28 cellular contexts compared by ENCODE assay signal in genomic region chr15:82064824-82065223, GRCh38. TPM values are rescaled to one million over a fixed set of nuclear protein-coding genes. Genes with fewer than 3 reads are reported as not detected.
A peak's percentile ranks its signal among the peaks of the same experiment; 100 is the strongest.
DNase-seq lines count a peak whose midpoint lies in the region; ATAC-seq and TF ChIP-seq lines count a peak whose summit lies in the region.
"Had no signal": no experiment of that assay in that cellular context is flagged by ENCODE, and none has a peak within 500 bp of the region (broad histone marks: within the 10 kb centered on the region; RNA-seq: fewer than 3 reads in every experiment).

No MANE protein-coding gene starts in this region.

- H3K27ac ChIP-seq in thyroid gland (no peak overlapping the region), RWPE1 (no peak overlapping the region)
- H3K27ac ChIP-seq: HL-60, parathyroid adenoma, right lobe of liver, stomach, tibial nerve had no signal

- no peaks in the 10 kb centered on the region for H3K36me3 ChIP-seq in thyroid gland
- H3K36me3 ChIP-seq: right lobe of liver, stomach, tibial nerve had no signal

- DNase-seq in AG08396 (ENCODE audit: low spot score) (peak; percentile 49), HCEC 1CT (peak; percentile 68), fibroblast of villous mesenchyme (ENCODE audit: low read depth) (peak; percentile 6), thyroid gland (no peak), RWPE1 (ENCODE audit: low spot score) (no peak), SW 1271 (lab: John Stamatoyannopoulos, UW) (no peak), retina (no peak)
- DNase-seq: activated CD8-positive, alpha-beta memory T cell treated with anti-CD3 and anti-CD28 coated beads for 24 hours; activated naive CD4-positive, alpha-beta T cell treated with Interleukin-2 at 50 U/mL for 16 hours; activated T-cell treated with anti-CD3 and anti-CD28 coated beads, Interleukin-2, amount 50 U/mL, for 24 hours; amygdala; CD4-positive, CD25-positive, alpha-beta regulatory T cell; cortex of kidney; head of caudate nucleus; naive thymus-derived CD4-positive, alpha-beta T cell; NCI-H1417; NCI-H2081; NCI-H446 treated with DMSO at 0.1 percent for 48 hours; right lobe of liver; stomach; T1000 had no signal

- peak; percentile 52 for ATAC-seq in activated T-helper 17 cell treated with anti-CD3 and anti-CD28 coated beads, Interleukin-2, amount 50 U/mL, for 72 hours (replicated peaks)
- ATAC-seq: HepG2; naive thymus-derived CD4-positive, alpha-beta T cell; right lobe of liver; Right ventricle myocardium inferior had no signal

- TF ChIP-seq CTCF in fibroblast of villous mesenchyme (IDR thresholded peaks at IDR 0.05; ENCODE audit: insufficient read depth, low read depth, low read length) (no peak), thyroid gland (IDR thresholded peaks at IDR 0.05) (no peak), RWPE1 (conservative IDR thresholded peaks at IDR 0.05; ENCODE audit: low read depth) (no peak)

- POLR2A ChIA-PET in RWPE1 (lab: Yijun Ruan, JAX; ENCODE audit: low non-redundant PET) = no interaction called here

- H3K4me1 ChIP-seq in thyroid gland = no peaks in the 10 kb centered on the region
- H3K4me1 ChIP-seq: parathyroid adenoma, right lobe of liver, tibial nerve had no signal

- no peaks in the 10 kb centered on the region for H3K36me3 Mint-ChIP-seq in activated T-helper 17 cell treated with anti-CD3 and anti-CD28 coated beads, Interleukin-2, amount 50 U/mL, for 72 hours (ENCODE audit: low read depth)
- H3K36me3 Mint-ChIP-seq: CD4-positive, CD25-positive, alpha-beta regulatory T cell; naive thymus-derived CD4-positive, alpha-beta T cell had no signal

- no peaks in the 10 kb centered on the region for H3K9me3 Mint-ChIP-seq in activated T-helper 17 cell treated with anti-CD3 and anti-CD28 coated beads, Interleukin-2, amount 50 U/mL, for 72 hours
- H3K9me3 Mint-ChIP-seq: activated T-cell treated with anti-CD3 and anti-CD28 coated beads, Interleukin-2, amount 50 U/mL, for 24 hours; naive thymus-derived CD4-positive, alpha-beta T cell had no signal

- CTCF ChIA-PET in RWPE1 (lab: Yijun Ruan, JAX) = interaction anchor here (0.6 kb wide), 1 partner anchor 212 kb away, joined by 3 read pairs; no protein-coding TSS in a partner anchor

- H3K4me1 Mint-ChIP-seq in activated T-helper 17 cell treated with anti-CD3 and anti-CD28 coated beads, Interleukin-2, amount 50 U/mL, for 72 hours = no peaks in the 10 kb centered on the region

- no peak for TF ChIP-seq POLR2A in thyroid gland (IDR thresholded peaks at IDR 0.05)

- H3K27ac Mint-ChIP-seq in activated T-helper 17 cell treated with anti-CD3 and anti-CD28 coated beads, Interleukin-2, amount 50 U/mL, for 72 hours = no peak overlapping the region
- H3K27ac Mint-ChIP-seq: activated T-cell treated with anti-CD3 and anti-CD28 coated beads, Interleukin-2, amount 50 U/mL, for 24 hours; CD4-positive, CD25-positive, alpha-beta regulatory T cell had no signal

- H3K9me3 ChIP-seq in thyroid gland = no peaks in the 10 kb centered on the region
- H3K9me3 ChIP-seq: right lobe of liver, stomach, tibial nerve had no signal

- H3K4me3 Mint-ChIP-seq in activated T-helper 17 cell treated with anti-CD3 and anti-CD28 coated beads, Interleukin-2, amount 50 U/mL, for 72 hours = no peak overlapping the region
- H3K4me3 Mint-ChIP-seq: activated T-cell treated with anti-CD3 and anti-CD28 coated beads, Interleukin-2, amount 50 U/mL, for 24 hours; CD4-positive, CD25-positive, alpha-beta regulatory T cell; naive thymus-derived CD4-positive, alpha-beta T cell had no signal

- intact Hi-C loops in thyroid gland (cut with DNase I) = no loop called here

- WGBS in thyroid gland, 2 donors = 84 to 85% methylated on average over 5 of the region's 5 CpGs

- no peaks in the 10 kb centered on the region for H3K27me3 ChIP-seq in thyroid gland
- H3K27me3 ChIP-seq: right lobe of liver had no signal

- no peak overlapping the region for H3K4me3 ChIP-seq in fibroblast of villous mesenchyme (ENCODE audit: low read depth, low read length)
- H3K4me3 ChIP-seq in thyroid gland (replicated peaks in 1 of 3) = no peak overlapping the region
- H3K4me3 ChIP-seq: right lobe of liver, stomach, tibial nerve had no signal

- peaks cover 36% of the 10 kb centered on the region for H3K27me3 Mint-ChIP-seq in activated T-helper 17 cell treated with anti-CD3 and anti-CD28 coated beads, Interleukin-2, amount 50 U/mL, for 72 hours

RNA-seq across cellular contexts. Expression of gene MEX3B, which starts 19.0 kb away (rescaled TPM):
- 1 to 10 TPM in 1 of 2 donors, under 1 TPM in 1; 0.54 to 1.4 TPM for total RNA-seq in activated T-helper 17 cell treated with anti-CD3 and anti-CD28 coated beads, Interleukin-2, amount 50 U/mL, for 72 hours
- total RNA-seq in fibroblast of villous mesenchyme = 3.9 and 6.4 TPM in 2 replicates
- total RNA-seq in thyroid gland = 1 to 10 TPM in 2 of 4 donors, under 1 TPM in 2; 0.73 to 1.8 (median 1.1) TPM
- total RNA-seq: G401 had no signal

Comparison
In these comparisons a context has a peak if more than half of its experiments do, and no peak if none do; other contexts are left out.
1. DNase-seq: peak in AG08396 (single experiment), HCEC 1CT (single experiment) and fibroblast of villous mesenchyme (single experiment); none in thyroid gland (0 of 2), RWPE1 (single experiment), SW 1271 (0 of 2) and retina (single experiment).